Comparison of ENCODE assay signal across 8 cellular contexts in genomic region chr6:136723780-136724179, GRCh38.
DNase-seq lines count a peak whose midpoint lies in the region; ATAC-seq and TF ChIP-seq lines count a peak whose summit lies in the region.

No MANE protein-coding gene starts in this region.

- H3K36me3 ChIP-seq in neural progenitor cell = no peaks in the 10 kb centered on the region

- DNase-seq in activated T-cell treated with anti-CD3 and anti-CD28 coated beads for 1 hour (ENCODE audit: low read depth) = peak; percentile 19
- DNase-seq in renal cortical epithelial cell (ENCODE audit: low read depth) = peak; percentile 58
- no peak for DNase-seq in NCI-H1092 treated with DMSO at 0.1 percent for 48 hours (lab: John Stamatoyannopoulos, UW)
- DNase-seq in neural progenitor cell (ENCODE audit: low spot score) = no peak

- H3K27me3 ChIP-seq in neural progenitor cell = no peaks in the 10 kb centered on the region

- no peak for TF ChIP-seq CTCF in neural progenitor cell (IDR thresholded peaks at IDR 0.05)

- peaks cover 3% of the 10 kb centered on the region for H3F3A ChIP-seq in neural progenitor cell (ENCODE audit: low read depth)

- H3K4me1 ChIP-seq in neural progenitor cell = peaks cover 6% of the 10 kb centered on the region

- no peak overlapping the region for H3K27ac ChIP-seq in neural progenitor cell

- H4K20me1 ChIP-seq in neural progenitor cell (ENCODE audit: low read depth) = no peaks in the 10 kb centered on the region

- H3K27ac Mint-ChIP-seq in IgD-negative memory B cell (peak overlapping the region in 2 of 3 donors; percentile 16 to 61), neural progenitor cell (no peak overlapping the region)

- H3K9me3 ChIP-seq in neural progenitor cell (ENCODE audit: low read depth) = no peaks in the 10 kb centered on the region

- H3K9ac ChIP-seq in neural progenitor cell = no peak overlapping the region

- H3K36me3 Mint-ChIP-seq in IgD-negative memory B cell (peaks cover 4% of the 10 kb centered on the region), neural progenitor cell (peaks cover 2% of the 10 kb centered on the region)

- no peaks in the 10 kb centered on the region for H3K79me2 ChIP-seq in neural progenitor cell (ENCODE audit: low read depth)

- H3K4me3 Mint-ChIP-seq in IgD-negative memory B cell = peak overlapping the region in 1 of 4 donors; percentile 6
- no peak overlapping the region for H3K4me3 Mint-ChIP-seq in neural progenitor cell

- H3K9me3 Mint-ChIP-seq in IgD-negative memory B cell = peaks cover 0 to 3% (median 0%) of the 10 kb centered on the region in 3 donors
- peaks cover 3% of the 10 kb centered on the region for H3K9me3 Mint-ChIP-seq in neural progenitor cell

- H3K4me3 ChIP-seq in neural progenitor cell = no peak overlapping the region

- H3K4me1 Mint-ChIP-seq in IgD-negative memory B cell (peaks cover 24 to 38% (median 32%) of the 10 kb centered on the region in 3 donors), neural progenitor cell (peaks cover 26% of the 10 kb centered on the region)

- H3K27me3 Mint-ChIP-seq in IgD-negative memory B cell (no peaks in the 10 kb centered on the region), neural progenitor cell (ENCODE audit: insufficient read depth, low read depth) (peaks cover 3% of the 10 kb centered on the region)

- H2AFZ ChIP-seq in neural progenitor cell (replicated peaks) = no peak overlapping the region

- peak; percentile 34 for ATAC-seq in GM18520 (IDR thresholded peaks at IDR 0.05; ENCODE audit: unreplicated experiment)
- no peak for ATAC-seq in HG02642 (IDR thresholded peaks at IDR 0.05; ENCODE audit: poor library complexity, unreplicated experiment)
- ATAC-seq in GM19397 (IDR thresholded peaks at IDR 0.05; ENCODE audit: unreplicated experiment) = no peak

- H3K4me2 ChIP-seq in neural progenitor cell = no peak overlapping the region

Comparison
In these comparisons a context has a peak if more than half of its experiments do, and no peak if none do; other contexts are left out.
1. DNase-seq: peak in activated T-cell treated with anti-CD3 and anti-CD28 coated beads for 1 hour (single experiment) and renal cortical epithelial cell (single experiment); none in NCI-H1092 treated with DMSO at 0.1 percent for 48 hours (single experiment) and neural progenitor cell (single experiment).